In genomic region chrX:40587623-40588022, GRCh38 we compare ENCODE assay signal across 13 cellular contexts. TPM values are rescaled to one million over a fixed set of nuclear protein-coding genes. Genes with fewer than 3 reads are reported as not detected.
DNase-seq lines count a peak whose midpoint lies in the region; ATAC-seq, FAIRE-seq and TF ChIP-seq lines count a peak whose summit lies in the region.
"Not testable (repeated sequence)": the region's sequence is repeated elsewhere in the genome, so short reads cannot be mapped to it uniquely, and the experiment has no call there.
"Had no signal": no experiment of that assay in that cellular context is flagged by ENCODE, and none has a peak within 500 bp of the region (broad histone marks: within the 10 kb centered on the region; RNA-seq: fewer than 3 reads in every experiment).

No MANE protein-coding gene starts in this region.

- FAIRE-seq in islet of Langerhans (lab: Jason Lieb, UNC), result peak; percentile 9

- not testable (repeated sequence) for H3K27me3 ChIP-seq in CD4-positive, alpha-beta T cell (ENCODE audit: control insufficient read depth, insufficient read depth, low read length); parathyroid adenoma (ENCODE audit: control insufficient read depth, insufficient read depth, low read length)

- H3K4me2 ChIP-seq in parathyroid adenoma (ENCODE audit: low read length), result not testable (repeated sequence)

- H3K4me3 Mint-ChIP-seq in CD4-positive, alpha-beta T cell; T-cell; activated CD8-positive, alpha-beta memory T cell treated with anti-CD3 and anti-CD28 coated beads, Interleukin-2, amount 10 ng/mL, durations not matched to agents 7 days and 5 days; activated naive CD4-positive, alpha-beta T cell treated with anti-CD3 and anti-CD28 coated beads, Interleukin-2, amount 50 U/mL, for 24 hours; activated naive CD8-positive, alpha-beta T cell treated with anti-CD3 and anti-CD28 coated beads, Interleukin-2, amount 50 U/mL, for 24 hours; stimulated activated naive CD8-positive, alpha-beta T cell treated with anti-CD3 and anti-CD28 coated beads, Interleukin-15, amount 100 ng/mL, for 72 hours: not testable (repeated sequence)

- ATAC-seq in CD4-positive, alpha-beta T cell (ENCODE audit: poor library complexity), result peak; percentile 21
- ATAC-seq in T-cell (replicated peaks in 1 of 4), result peak in 3 of 4 experiments; percentile 38 to 46 (median 43)
- peak; percentile 52 for ATAC-seq in activated CD8-positive, alpha-beta memory T cell treated with anti-CD3 and anti-CD28 coated beads, Interleukin-2, amount 10 ng/mL, durations not matched to agents 7 days and 5 days
- peak; percentile 21 for ATAC-seq in activated naive CD8-positive, alpha-beta T cell treated with anti-CD3 and anti-CD28 coated beads, Interleukin-2, amount 50 U/mL, for 24 hours
- peak; percentile 41 for ATAC-seq in stimulated activated naive CD8-positive, alpha-beta T cell treated with anti-CD3 and anti-CD28 coated beads, Interleukin-15, amount 100 ng/mL, for 72 hours

- CTCF ChIA-PET in CD4-positive, alpha-beta T cell (lab: Charles Lee); T-cell (lab: Charles Lee): not testable (repeated sequence)
- CTCF ChIA-PET in activated CD8-positive, alpha-beta memory T cell treated with anti-CD3 and anti-CD28 coated beads, Interleukin-2, amount 10 ng/mL, durations not matched to agents 7 days and 5 days (lab: Charles Lee), result interaction anchor here (1.4 kb wide), 1 partner anchor 44 kb away, joined by 3 read pairs; no protein-coding TSS in a partner anchor

- H3K27ac Mint-ChIP-seq in CD4-positive, alpha-beta T cell; activated CD8-positive, alpha-beta memory T cell treated with anti-CD3 and anti-CD28 coated beads, Interleukin-2, amount 10 ng/mL, durations not matched to agents 7 days and 5 days; activated naive CD8-positive, alpha-beta T cell treated with anti-CD3 and anti-CD28 coated beads, Interleukin-2, amount 50 U/mL, for 24 hours; stimulated activated naive CD8-positive, alpha-beta T cell treated with anti-CD3 and anti-CD28 coated beads, Interleukin-15, amount 100 ng/mL, for 72 hours: not testable (repeated sequence)
- peak overlapping the region in 1 of 2 donors; percentile 2 for H3K27ac Mint-ChIP-seq in T-cell
- H3K27ac Mint-ChIP-seq in activated naive CD4-positive, alpha-beta T cell treated with anti-CD3 and anti-CD28 coated beads, Interleukin-2, amount 50 U/mL, for 24 hours, result peak overlapping the region; percentile 41

- not testable (repeated sequence) for H3K4me3 ChIP-seq in parathyroid adenoma (ENCODE audit: low read depth, low read length)

- H3K9ac ChIP-seq in parathyroid adenoma, result not testable (repeated sequence)

- H3K36me3 ChIP-seq in parathyroid adenoma (ENCODE audit: control insufficient read depth, insufficient read depth, low read length), result not testable (repeated sequence)

- intact Hi-C loops in CD4-positive, alpha-beta T cell (cut with DNase I, micrococcal nuclease), result loop anchor here in 1 of 2 experiments (5.0 to 10.0 kb wide), 2 partner anchors 45 to 57 kb away; partner anchors contain the start of gene CXorf38

- H2AFZ ChIP-seq in parathyroid adenoma, result not testable (repeated sequence)

- POLR2A ChIA-PET in CD4-positive, alpha-beta T cell (lab: Charles Lee), result not testable (repeated sequence)
- POLR2A ChIA-PET in T-cell (lab: Charles Lee), result interaction anchor here in 1 of 2 donors (0.6 kb wide), 1 partner anchor 53 kb away, joined by 9 read pairs; no protein-coding TSS in a partner anchor

- not testable (repeated sequence) for H3K9me3 Mint-ChIP-seq in CD4-positive, alpha-beta T cell; T-cell; activated CD8-positive, alpha-beta memory T cell treated with anti-CD3 and anti-CD28 coated beads, Interleukin-2, amount 10 ng/mL, durations not matched to agents 7 days and 5 days (ENCODE audit: low read depth); activated naive CD4-positive, alpha-beta T cell treated with anti-CD3 and anti-CD28 coated beads, Interleukin-2, amount 50 U/mL, for 24 hours; activated naive CD8-positive, alpha-beta T cell treated with anti-CD3 and anti-CD28 coated beads, Interleukin-2, amount 50 U/mL, for 24 hours; stimulated activated naive CD8-positive, alpha-beta T cell treated with anti-CD3 and anti-CD28 coated beads, Interleukin-15, amount 100 ng/mL, for 72 hours

- peaks cover 59% of the 10 kb centered on the region for H3K4me1 Mint-ChIP-seq in CD4-positive, alpha-beta T cell (ENCODE audit: low read depth)
- H3K4me1 Mint-ChIP-seq in T-cell, result peaks cover 43 to 60% (median 58%) of the 10 kb centered on the region in 3 donors
- peaks cover 35% of the 10 kb centered on the region for H3K4me1 Mint-ChIP-seq in activated CD8-positive, alpha-beta memory T cell treated with anti-CD3 and anti-CD28 coated beads, Interleukin-2, amount 10 ng/mL, durations not matched to agents 7 days and 5 days
- H3K4me1 Mint-ChIP-seq in activated naive CD4-positive, alpha-beta T cell treated with anti-CD3 and anti-CD28 coated beads, Interleukin-2, amount 50 U/mL, for 24 hours, result peaks cover 56% of the 10 kb centered on the region
- peaks cover 50% of the 10 kb centered on the region for H3K4me1 Mint-ChIP-seq in activated naive CD8-positive, alpha-beta T cell treated with anti-CD3 and anti-CD28 coated beads, Interleukin-2, amount 50 U/mL, for 24 hours
- H3K4me1 Mint-ChIP-seq in stimulated activated naive CD8-positive, alpha-beta T cell treated with anti-CD3 and anti-CD28 coated beads, Interleukin-15, amount 100 ng/mL, for 72 hours, result peaks cover 58% of the 10 kb centered on the region

- not testable (repeated sequence) for DNase-seq in CD4-positive, alpha-beta T cell; T-cell; activated CD8-positive, alpha-beta memory T cell treated with anti-CD3 and anti-CD28 coated beads, Interleukin-2, amount 10 ng/mL, durations not matched to agents 7 days and 5 days; activated naive CD8-positive, alpha-beta T cell treated with anti-CD3 and anti-CD28 coated beads, Interleukin-2, amount 50 U/mL, for 24 hours; stimulated activated naive CD8-positive, alpha-beta T cell treated with anti-CD3 and anti-CD28 coated beads, Interleukin-15, amount 100 ng/mL, for 72 hours

- H3K27me3 Mint-ChIP-seq in CD4-positive, alpha-beta T cell; activated CD8-positive, alpha-beta memory T cell treated with anti-CD3 and anti-CD28 coated beads, Interleukin-2, amount 10 ng/mL, durations not matched to agents 7 days and 5 days; activated naive CD4-positive, alpha-beta T cell treated with anti-CD3 and anti-CD28 coated beads, Interleukin-2, amount 50 U/mL, for 24 hours; activated naive CD8-positive, alpha-beta T cell treated with anti-CD3 and anti-CD28 coated beads, Interleukin-2, amount 50 U/mL, for 24 hours; stimulated activated naive CD8-positive, alpha-beta T cell treated with anti-CD3 and anti-CD28 coated beads, Interleukin-15, amount 100 ng/mL, for 72 hours: not testable (repeated sequence)
- peaks cover 0 to 26% of the 10 kb centered on the region in 2 donors for H3K27me3 Mint-ChIP-seq in T-cell

- H3K4me1 ChIP-seq in parathyroid adenoma, result peaks cover 16% of the 10 kb centered on the region

- H3K9me3 ChIP-seq in CD4-positive, alpha-beta T cell (ENCODE audit: control insufficient read depth, low read length); parathyroid adenoma (ENCODE audit: control insufficient read depth, low read length): not testable (repeated sequence)

- H3K79me2 ChIP-seq in parathyroid adenoma, result peaks cover 38% of the 10 kb centered on the region

- not testable (repeated sequence) for H3K27ac ChIP-seq in CD4-positive, alpha-beta T cell (ENCODE audit: low read depth, low read length)
- peak overlapping the region; percentile 37 for H3K27ac ChIP-seq in parathyroid adenoma

- H3K36me3 Mint-ChIP-seq in CD4-positive, alpha-beta T cell (ENCODE audit: low read depth), result peaks cover 26% of the 10 kb centered on the region
- H3K36me3 Mint-ChIP-seq in T-cell; activated CD8-positive, alpha-beta memory T cell treated with anti-CD3 and anti-CD28 coated beads, Interleukin-2, amount 10 ng/mL, durations not matched to agents 7 days and 5 days; activated naive CD4-positive, alpha-beta T cell treated with anti-CD3 and anti-CD28 coated beads, Interleukin-2, amount 50 U/mL, for 24 hours: not testable (repeated sequence)
- peaks cover 14% of the 10 kb centered on the region for H3K36me3 Mint-ChIP-seq in activated naive CD8-positive, alpha-beta T cell treated with anti-CD3 and anti-CD28 coated beads, Interleukin-2, amount 50 U/mL, for 24 hours (ENCODE audit: low read depth)

- TF ChIP-seq CTCF in CD4-positive, alpha-beta T cell (IDR thresholded peaks at IDR 0.05); parathyroid adenoma (IDR thresholded peaks at IDR 0.05): not testable (repeated sequence)

RNA-seq across cellular contexts. Expression of gene ATP6AP2, which starts 6.9 kb away (rescaled TPM):
- total RNA-seq in CD4-positive, alpha-beta T cell, result 10 to 100 TPM; 73.8 to 78.7 TPM
- total RNA-seq in T-cell, result 10 to 100 TPM; 62.3 to 92.0 (median 74.1) TPM
- 10 to 100 TPM; 52.1 to 67.8 TPM for total RNA-seq in activated CD8-positive, alpha-beta memory T cell treated with anti-CD3 and anti-CD28 coated beads, Interleukin-2, amount 10 ng/mL, durations not matched to agents 7 days and 5 days

RNA-seq across cellular contexts. Expression of gene MPC1L, which starts 35.6 kb away (rescaled TPM):
- total RNA-seq in CD4-positive, alpha-beta T cell, result not detected
- total RNA-seq in T-cell, result not detected
- total RNA-seq in activated CD8-positive, alpha-beta memory T cell treated with anti-CD3 and anti-CD28 coated beads, Interleukin-2, amount 10 ng/mL, durations not matched to agents 7 days and 5 days, result not detected
- total RNA-seq: A673, Caco-2, GM23248, H4, HT-29 had no signal

RNA-seq across cellular contexts. Expression of gene CXorf38, which starts 59.7 kb away (rescaled TPM):
- total RNA-seq in CD4-positive, alpha-beta T cell, result 10 to 100 TPM in 1 of 2 experiments, 1 to 10 TPM in 1; 9.4 to 10.4 TPM
- 10 to 100 TPM; 15.2 to 31.0 (median 25.9) TPM for total RNA-seq in T-cell
- 10 to 100 TPM; 22.8 to 23.7 TPM for total RNA-seq in activated CD8-positive, alpha-beta memory T cell treated with anti-CD3 and anti-CD28 coated beads, Interleukin-2, amount 10 ng/mL, durations not matched to agents 7 days and 5 days
